Comparison of ENCODE assay signal across 1 cellular context in genomic region chr14:65096323-65097089, GRCh38.
TF ChIP-seq lines count a peak whose summit lies in the region.

No MANE protein-coding gene starts in this region.

TF ChIP-seq in HEK293, 187 proteins besides CTCF, POLR2A, EP300 and RAD21 (continued from another document):
- TF ChIP-seq, protein P1, sequence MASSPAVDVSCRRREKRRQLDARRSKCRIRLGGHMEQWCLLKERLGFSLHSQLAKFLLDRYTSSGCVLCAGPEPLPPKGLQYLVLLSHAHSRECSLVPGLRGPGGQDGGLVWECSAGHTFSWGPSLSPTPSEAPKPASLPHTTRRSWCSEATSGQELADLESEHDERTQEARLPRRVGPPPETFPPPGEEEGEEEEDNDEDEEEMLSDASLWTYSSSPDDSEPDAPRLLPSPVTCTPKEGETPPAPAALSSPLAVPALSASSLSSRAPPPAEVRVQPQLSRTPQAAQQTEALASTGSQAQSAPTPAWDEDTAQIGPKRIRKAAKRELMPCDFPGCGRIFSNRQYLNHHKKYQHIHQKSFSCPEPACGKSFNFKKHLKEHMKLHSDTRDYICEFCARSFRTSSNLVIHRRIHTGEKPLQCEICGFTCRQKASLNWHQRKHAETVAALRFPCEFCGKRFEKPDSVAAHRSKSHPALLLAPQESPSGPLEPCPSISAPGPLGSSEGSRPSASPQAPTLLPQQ (tag by site-specific recombination; IDR thresholded peaks at IDR 0.05), result no peak
- no peak for TF ChIP-seq GLIS2 (tag by site-specific recombination; IDR thresholded peaks at IDR 0.05)
- TF ChIP-seq ZNF223 (tag by site-specific recombination; IDR thresholded peaks at IDR 0.05), result no peak
